In genomic region chr1:246569248-246570238, GRCh38 we compare ENCODE assay signal across 1 cellular context.
A peak's percentile ranks its signal among the peaks of the same experiment; 100 is the strongest.
TF ChIP-seq lines count a peak whose summit lies in the region.

No MANE protein-coding gene starts in this region.

TF ChIP-seq in K562, 482 proteins besides CTCF, POLR2A, EP300 and RAD21 (continued from another document):
- TF ChIP-seq NKRF (IDR thresholded peaks at IDR 0.05; ENCODE audit: borderline replicate concordance) = peak; percentile 59
- no peak for TF ChIP-seq CBX3 (IDR thresholded peaks at IDR 0.05; ENCODE audit: borderline replicate concordance in 1 of 2, low read length in 2 of 2)
- 0 out of 2 replicates have a peak, but pooled peaks have one; percentile 12 for TF ChIP-seq DEAF1 (CRISPR knock-in tag; IDR thresholded peaks at IDR 0.05)
- TF ChIP-seq EHMT2 (IDR thresholded peaks at IDR 0.05) = peak; percentile 27; the same call in 1 of the 2 replicates
- 0 out of 2 replicates have a peak, but pooled peaks have one; percentile 26 for TF ChIP-seq ZNF584 (CRISPR knock-in tag; IDR thresholded peaks at IDR 0.05; ENCODE audit: low read depth)
- TF ChIP-seq ZNF76 (CRISPR knock-in tag; IDR thresholded peaks at IDR 0.05; ENCODE audit: borderline replicate concordance) = 0 out of 2 replicates have a peak, but pooled peaks have one; percentile 28
- TF ChIP-seq CREM (IDR thresholded peaks at IDR 0.05; ENCODE audit: low read depth) = peak; percentile 55; the same call in 1 of the 2 replicates
- TF ChIP-seq SREBF2 (CRISPR knock-in tag; IDR thresholded peaks at IDR 0.05) = no peak
- TF ChIP-seq ZNF232 (CRISPR knock-in tag; IDR thresholded peaks at IDR 0.05) = peak; percentile 18; the same call in 1 of the 2 replicates
- TF ChIP-seq FOXK2 (conservative IDR thresholded peaks at IDR 0.05 in 1 of 2, IDR thresholded peaks at IDR 0.05 in 1 of 2; ENCODE audit: low read depth in 2 of 2) = peak; percentile 87 to 95; a peak in 3 of 4 replicates
- TF ChIP-seq TEAD2 (tag; IDR thresholded peaks at IDR 0.05) = no peak
- peak; percentile 70; the same call in 1 of the 2 replicates for TF ChIP-seq ZNF175 (CRISPR knock-in tag; IDR thresholded peaks at IDR 0.05; ENCODE audit: low read depth)
- peak; percentile 25 for TF ChIP-seq CHD1 (IDR thresholded peaks at IDR 0.05; ENCODE audit: low read length)
- TF ChIP-seq CSDE1 (IDR thresholded peaks at IDR 0.05) = peak in 1 of 2 experiments; percentile 27; a peak in 1 of 4 replicates
- TF ChIP-seq ATF7 (IDR thresholded peaks at IDR 0.05) = peak; percentile 18; the same call in 1 of the 2 replicates
